Comparison of ENCODE assay signal across 9 cellular contexts in the genomic region with DNA sequence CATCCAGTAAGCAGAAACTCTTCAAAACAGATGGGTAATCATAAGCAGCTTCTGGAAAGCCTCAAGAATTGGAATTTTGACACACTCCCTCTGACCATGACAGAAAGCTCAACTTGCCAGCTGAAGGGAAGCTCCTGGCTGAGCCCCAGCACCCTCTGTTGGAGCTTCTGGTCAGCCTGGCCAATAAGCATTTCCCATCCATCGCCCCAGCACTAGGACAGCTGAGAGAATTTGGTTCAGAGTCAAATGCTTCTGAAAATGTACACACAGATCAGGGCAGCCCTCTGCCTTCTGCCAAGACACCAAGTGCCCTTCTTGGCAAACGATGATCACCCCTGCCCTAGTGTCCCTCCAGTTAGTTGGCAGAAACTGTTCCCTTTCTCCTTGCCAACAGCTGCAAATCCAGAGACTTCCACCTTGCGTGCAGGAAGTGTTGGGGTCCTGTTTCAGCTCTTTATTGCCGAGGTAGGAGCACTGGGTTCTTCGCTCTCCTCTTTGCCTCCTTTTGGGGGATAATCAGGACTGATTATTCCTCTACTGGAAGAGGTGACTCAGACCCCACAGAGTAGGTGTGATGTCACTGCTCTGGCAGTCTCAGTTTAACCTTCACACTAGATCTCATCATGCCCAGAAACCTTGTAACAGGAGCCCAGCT. TPM values are rescaled to one million over a fixed set of nuclear protein-coding genes. Genes with fewer than 3 reads are reported as not detected.
DNase-seq lines count a peak whose midpoint lies in the region; ATAC-seq and TF ChIP-seq lines count a peak whose summit lies in the region.
"Had no signal": no experiment of that assay in that cellular context is flagged by ENCODE, and none has a peak within 500 bp of the region (broad histone marks: within the 10 kb centered on the region; RNA-seq: fewer than 3 reads in every experiment).

No MANE protein-coding gene starts in this region.

- 38 to 66% methylated on average over 5 of the region's 5 CpGs for WGBS in testis, 2 donors

- in situ Hi-C loops in Panc1 (cut with HindIII; ENCODE audit: low pct_unique_long_range_greater_than_20kb, low sequenced_read_pairs), result no loop called here

- peak overlapping the region; percentile 59 for H3K27ac ChIP-seq in Panc1 (ENCODE audit: low read length)
- H3K27ac ChIP-seq in testis, result peak overlapping the region in 1 of 2 donors; percentile 5
- H3K27ac ChIP-seq: KMS-11 had no signal

- peaks cover 18% of the 10 kb centered on the region for H3K4me1 ChIP-seq in Panc1 (ENCODE audit: control insufficient read depth, insufficient read depth, low read length)
- peaks cover 11% of the 10 kb centered on the region for H3K4me1 ChIP-seq in testis

- no peak for TF ChIP-seq POLR2A in testis (IDR thresholded peaks at IDR 0.05)

- TF ChIP-seq CTCF in Panc1 (IDR thresholded peaks at IDR 0.05) (no peak), cardiac fibroblast (IDR thresholded peaks at IDR 0.05; ENCODE audit: low read depth, low read length) (no peak), testis (IDR thresholded peaks at IDR 0.05) (no peak)

- H3K9me3 ChIP-seq in Panc1 (ENCODE audit: control insufficient read depth, insufficient read depth, low read depth, low read length), result no peaks in the 10 kb centered on the region
- H3K9me3 ChIP-seq in testis, result no peaks in the 10 kb centered on the region

- CTCF ChIA-PET in Panc1 (lab: Charles Lee), result interaction anchor here (0.6 kb wide), 1 partner anchor 10 kb away, joined by 3 read pairs; no protein-coding TSS in a partner anchor

- peak; percentile 78 for DNase-seq in GM04503 (ENCODE audit: low read depth)
- no peak for DNase-seq in Panc1 (ENCODE audit: low read depth, low spot score)
- peak; percentile 73 to 96 for DNase-seq in cardiac fibroblast (ENCODE audit: low read depth in 2 of 2)
- peak; percentile 21 for DNase-seq in left kidney (ENCODE audit: low read depth, low spot score)
- peak; percentile 53 for DNase-seq in testis
- DNase-seq in islet precursor cell, result no peak

- H3K4me3 ChIP-seq in Panc1 (ENCODE audit: low read depth in 2 of 2, low read length in 2 of 2) (no peak overlapping the region), cardiac fibroblast (replicated peaks in 1 of 2; ENCODE audit: low read depth in 2 of 2, low read length in 2 of 2) (peak overlapping the region in 1 of 2 donors; percentile 2), testis (no peak overlapping the region)

- no peaks in the 10 kb centered on the region for H3K27me3 ChIP-seq in Panc1 (ENCODE audit: control insufficient read depth, insufficient read depth, low read length)
- no peaks in the 10 kb centered on the region for H3K27me3 ChIP-seq in testis

- intact Hi-C loops in Panc1 (cut with micrococcal nuclease; ENCODE audit: unreplicated experiment), result no loop called here
- intact Hi-C loops in testis (cut with DNase I; ENCODE audit: low total_unique reads), result no loop called here

- ATAC-seq in Panc1, result peak; percentile 78
- no peak for ATAC-seq in GM19455 (IDR thresholded peaks at IDR 0.05; ENCODE audit: unreplicated experiment)
- ATAC-seq in GM21717 (IDR thresholded peaks at IDR 0.05; ENCODE audit: unreplicated experiment), result no peak

- H3K36me3 ChIP-seq in Panc1 (ENCODE audit: control insufficient read depth, insufficient read depth, low read length) (no peaks in the 10 kb centered on the region), testis (ENCODE audit: low read depth, missing control alignments) (no peaks in the 10 kb centered on the region)

- POLR2A ChIA-PET in Panc1 (lab: Charles Lee), result interaction anchor here (0.5 to 0.6 kb wide), 2 partner anchors 56 to 81 kb away, joined by 3 to 4 read pairs; no protein-coding TSS in a partner anchor

- BruUV-seq in Panc1 (replicated peaks; lab: Mats Ljungman, UMichigan), result no TSS peak

RNA-seq across cellular contexts. Expression of a gene that starts 11.9 kb away (rescaled TPM):
- total RNA-seq in Panc1 (2021; ENCODE audit: unreplicated experiment), result 20.1 TPM
- polyA plus RNA-seq in Panc1 (2012; ENCODE audit: insufficient read length), result 20.2 TPM
- total RNA-seq in testis, result 10 to 100 TPM; 47.6 to 52.5 TPM
- polyA plus RNA-seq in testis (ENCODE audit: insufficient read depth, low read depth, low replicate concordance), result 101 TPM

RNA-seq across cellular contexts. Expression of a gene that starts 26.9 kb away (rescaled TPM):
- 45.4 TPM for total RNA-seq in Panc1 (2021; ENCODE audit: unreplicated experiment)
- polyA plus RNA-seq in Panc1 (2012; ENCODE audit: insufficient read length), result 66.3 TPM
- total RNA-seq in testis, result 10 to 100 TPM; 20.6 to 30.7 TPM
- polyA plus RNA-seq in testis (ENCODE audit: insufficient read depth, low read depth, low replicate concordance), result 17.9 TPM

Comparison
In these comparisons a context has a peak if more than half of its experiments do, and no peak if none do; other contexts are left out.
1. DNase-seq: peak in GM04503 (single experiment), cardiac fibroblast (2 of 2), left kidney (single experiment) and testis (single experiment); none in Panc1 (single experiment) and islet precursor cell (single experiment).